ENCODE assay signal across 8 cellular contexts in genomic region chr2:195660265-195660890, GRCh38. TPM values are rescaled to one million over a fixed set of nuclear protein-coding genes. Genes with fewer than 3 reads are reported as not detected.
A peak's percentile ranks its signal among the peaks of the same experiment; 100 is the strongest.
DNase-seq lines count a peak whose midpoint lies in the region; ATAC-seq and TF ChIP-seq lines count a peak whose summit lies in the region.

No MANE protein-coding gene starts in this region.

- CTCF ChIA-PET in activated CD4-positive, alpha-beta memory T cell treated with anti-CD3 and anti-CD28 coated beads, Interleukin-2, amount 10 ng/mL, durations not matched to agents 7 days and 5 days (lab: Charles Lee) = interaction anchor here (0.5 to 5.3 kb wide), 49 partner anchors 9 to 458 kb away, joined by 3 to 73 read pairs (median 4); partner anchors contain the start of gene DNAH7

- DNase-seq in AG09319 (ENCODE audit: extremely low read depth, low read depth) = peak; percentile 47
- peak; percentile 31 for DNase-seq in NCI-H446 treated with DMSO at 0.1 percent for 48 hours (lab: John Stamatoyannopoulos, UW)
- peak; percentile 80 for DNase-seq in activated CD4-positive, alpha-beta memory T cell treated with anti-CD3 and anti-CD28 coated beads, Interleukin-2, amount 10 ng/mL, durations not matched to agents 7 days and 5 days
- peak; percentile 53 for DNase-seq in ecto neural progenitor cell (ENCODE audit: low spot score)
- DNase-seq in myocyte (ENCODE audit: low read depth) = peak; percentile 77
- peak; percentile 14 to 59 for DNase-seq in stimulated activated CD8-positive, alpha-beta memory T cell treated with anti-CD3 and anti-CD28 coated beads, Interleukin-7, amount 100 ng/mL, for 48 hours (ENCODE audit: extremely low read depth in 1 of 2, low read depth in 1 of 2)
- DNase-seq in HPDE6-E6E7 (ENCODE audit: extremely low spot score) = no peak

- ATAC-seq in GM19351 (IDR thresholded peaks at IDR 0.05; ENCODE audit: unreplicated experiment) = peak; percentile 8

- POLR2A ChIA-PET in activated CD4-positive, alpha-beta memory T cell treated with anti-CD3 and anti-CD28 coated beads, Interleukin-2, amount 10 ng/mL, durations not matched to agents 7 days and 5 days (lab: Charles Lee) = interaction anchor here (0.7 to 7.1 kb wide), 23 partner anchors 9 to 503 kb away, joined by 3 to 408 read pairs (median 5); no protein-coding TSS in a partner anchor

- no peaks in the 10 kb centered on the region for H3K27me3 Mint-ChIP-seq in activated CD4-positive, alpha-beta memory T cell treated with anti-CD3 and anti-CD28 coated beads, Interleukin-2, amount 10 ng/mL, durations not matched to agents 7 days and 5 days

- H3K4me3 Mint-ChIP-seq in activated CD4-positive, alpha-beta memory T cell treated with anti-CD3 and anti-CD28 coated beads, Interleukin-2, amount 10 ng/mL, durations not matched to agents 7 days and 5 days = peak overlapping the region; percentile 97

- H3K4me1 Mint-ChIP-seq in activated CD4-positive, alpha-beta memory T cell treated with anti-CD3 and anti-CD28 coated beads, Interleukin-2, amount 10 ng/mL, durations not matched to agents 7 days and 5 days = peaks cover 29% of the 10 kb centered on the region

- peaks cover 40% of the 10 kb centered on the region for H3K36me3 Mint-ChIP-seq in activated CD4-positive, alpha-beta memory T cell treated with anti-CD3 and anti-CD28 coated beads, Interleukin-2, amount 10 ng/mL, durations not matched to agents 7 days and 5 days (ENCODE audit: low read depth)

- TF ChIP-seq CTCF in AG09319 (IDR thresholded peaks at IDR 0.05; ENCODE audit: low read depth, low read length) = peak; percentile 81

- H3K9me3 Mint-ChIP-seq in activated CD4-positive, alpha-beta memory T cell treated with anti-CD3 and anti-CD28 coated beads, Interleukin-2, amount 10 ng/mL, durations not matched to agents 7 days and 5 days = no peaks in the 10 kb centered on the region

- peak overlapping the region; percentile 98 for H3K27ac Mint-ChIP-seq in activated CD4-positive, alpha-beta memory T cell treated with anti-CD3 and anti-CD28 coated beads, Interleukin-2, amount 10 ng/mL, durations not matched to agents 7 days and 5 days

RNA-seq across cellular contexts. Expression of gene SLC39A10, which starts 3.4 kb away (rescaled TPM):
- total RNA-seq in activated CD4-positive, alpha-beta memory T cell treated with anti-CD3 and anti-CD28 coated beads, Interleukin-2, amount 10 ng/mL, durations not matched to agents 7 days and 5 days = 10 to 100 TPM; 43.2 to 47.0 TPM
- total RNA-seq in myocyte = 28.9 and 37.2 TPM in 2 replicates
- 13.1 TPM for polyA plus RNA-seq in myocyte (2012)
